8 cellular contexts compared by ENCODE assay signal in the genomic region with DNA sequence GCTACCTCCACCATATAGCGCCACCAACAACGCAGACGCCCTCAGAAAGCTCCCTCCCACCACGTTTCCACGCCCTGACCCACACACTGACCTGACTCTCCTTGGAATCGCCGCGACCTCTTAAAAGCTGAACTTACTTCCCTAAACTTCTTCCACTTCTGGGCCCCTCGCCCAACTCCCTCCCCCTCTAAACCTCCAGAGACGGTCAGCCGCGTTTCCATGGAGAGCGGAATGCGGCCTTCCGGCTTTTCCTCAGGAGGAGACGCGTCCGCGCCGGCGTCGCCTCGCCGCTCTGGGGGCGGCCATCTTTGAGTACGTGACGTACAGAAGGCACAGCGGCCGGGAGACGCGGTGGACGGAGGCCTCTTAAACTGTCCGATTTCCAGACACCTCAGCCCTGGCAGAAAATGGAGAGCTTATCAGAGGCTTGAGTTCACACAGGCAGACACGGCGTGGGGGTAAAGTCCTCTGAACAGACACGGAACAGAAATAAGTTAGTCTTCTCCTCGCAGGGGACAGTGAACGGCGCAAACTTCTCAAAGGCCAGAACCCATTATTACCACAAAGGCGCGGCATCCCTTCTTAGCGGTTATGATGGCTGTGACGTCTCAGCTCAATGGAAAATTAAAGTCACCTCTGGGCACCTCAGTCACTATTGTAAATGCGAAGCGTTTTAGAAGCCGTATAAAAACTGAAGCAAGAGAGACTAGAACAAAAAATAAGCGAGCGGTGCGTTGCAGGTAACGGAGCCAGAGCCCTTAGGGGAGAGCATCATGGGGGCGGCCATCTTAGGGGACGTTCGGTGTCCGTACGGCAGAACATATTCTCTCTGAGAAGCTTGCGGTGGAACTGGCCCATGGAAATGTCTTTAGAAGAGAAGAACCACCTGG. TPM values are rescaled to one million over a fixed set of nuclear protein-coding genes. Genes with fewer than 3 reads are reported as not detected.
A peak's percentile ranks its signal among the peaks of the same experiment; 100 is the strongest.
DNase-seq lines count a peak whose midpoint lies in the region; ATAC-seq and TF ChIP-seq lines count a peak whose summit lies in the region.

TSS of gene ZNF432 (minus strand) at position 235 of the 890 bp plus-strand sequence. CDS start 1,970 bp downstream, outside the sequence.

- peak within 1 kb of the TSS; percentile 100 for H3K27ac Mint-ChIP-seq in activated CD4-positive, alpha-beta T cell treated with anti-CD3 and anti-CD28 coated beads for 36 hours
- H3K27ac Mint-ChIP-seq in chondrocyte (ENCODE audit: unreplicated experiment): peak within 1 kb of the TSS; percentile 100

- ATAC-seq in GM18873 (IDR thresholded peaks at IDR 0.05; ENCODE audit: low FRiP score, unreplicated experiment) (peak; percentile 62), HG03135 (IDR thresholded peaks at IDR 0.05; ENCODE audit: unreplicated experiment) (peak; percentile 86)
- ATAC-seq in activated CD4-positive, alpha-beta T cell treated with anti-CD3 and anti-CD28 coated beads for 36 hours: peak; percentile 88

- intact Hi-C loops in activated CD4-positive, alpha-beta T cell treated with anti-CD3 and anti-CD28 coated beads for 36 hours (cut with DNase I, micrococcal nuclease): loop anchor here (1.0 to 5.0 kb wide), 9 partner anchors 21 to 913 kb away; partner anchors contain the start of genes ZNF614 (in 2 of the 2), ZNF350 (in 1 of the 2), ZNF613 (in 1 of the 2) and ZNF615 (in 1 of the 2)

- peaks cover 16% of the 10 kb centered on the region for H3K4me1 Mint-ChIP-seq in activated CD4-positive, alpha-beta T cell treated with anti-CD3 and anti-CD28 coated beads for 36 hours
- H3K4me1 Mint-ChIP-seq in chondrocyte (ENCODE audit: low read depth): peaks cover 18% of the 10 kb centered on the region

- peak; percentile 57 for DNase-seq in ACHN
- DNase-seq in NCI-H345 (lab: John Stamatoyannopoulos, UW): peak; percentile 87
- peak; percentile 88 for DNase-seq in activated CD4-positive, alpha-beta T cell treated with anti-CD3 and anti-CD28 coated beads for 36 hours
- peak; percentile 97 for DNase-seq in chondrocyte (ENCODE audit: low spot score)
- peak; percentile 55 for DNase-seq in kidney epithelial cell (ENCODE audit: low read depth)
- DNase-seq in stimulated activated CD4-positive, alpha-beta T cell treated with anti-CD3 and anti-CD28 coated beads, Interleukin-15, amount 100 ng/mL, for 24 hours: peak; percentile 87

- H3K4me3 ChIP-seq in kidney epithelial cell (ENCODE audit: low read depth, low read length): peak within 1 kb of the TSS; percentile 79

- H3K4me3 Mint-ChIP-seq in activated CD4-positive, alpha-beta T cell treated with anti-CD3 and anti-CD28 coated beads for 36 hours: peak within 1 kb of the TSS; percentile 94
- H3K4me3 Mint-ChIP-seq in chondrocyte (ENCODE audit: unreplicated experiment): peak within 1 kb of the TSS; percentile 99

- POLR2A ChIA-PET in activated CD4-positive, alpha-beta T cell treated with anti-CD3 and anti-CD28 coated beads for 36 hours (lab: Charles Lee): interaction anchor here (0.6 kb wide), 1 partner anchor 219 kb away, joined by 5 read pairs; no protein-coding TSS in a partner anchor

- H3K36me3 Mint-ChIP-seq in activated CD4-positive, alpha-beta T cell treated with anti-CD3 and anti-CD28 coated beads for 36 hours (ENCODE audit: low read depth): peaks cover 83% of the 10 kb centered on the region
- H3K36me3 Mint-ChIP-seq in chondrocyte (ENCODE audit: low read depth): peaks cover 38% of the 10 kb centered on the region

- no peaks in the 10 kb centered on the region for H3K27me3 Mint-ChIP-seq in activated CD4-positive, alpha-beta T cell treated with anti-CD3 and anti-CD28 coated beads for 36 hours
- H3K27me3 Mint-ChIP-seq in chondrocyte (ENCODE audit: low read depth): no peaks in the 10 kb centered on the region

- H3K36me3 ChIP-seq in kidney epithelial cell (ENCODE audit: control insufficient read depth, insufficient read depth, low read length): no peaks in the 10 kb centered on the region

- in situ Hi-C loops in ACHN (cut with HindIII; ENCODE audit: low pct_ligation_motif_present, low pct_unique_long_range_greater_than_20kb, low sequenced_read_pairs): no loop called here

- H3K27me3 ChIP-seq in kidney epithelial cell (ENCODE audit: control insufficient read depth, insufficient read depth, low read length): no peaks in the 10 kb centered on the region

- CTCF ChIA-PET in activated CD4-positive, alpha-beta T cell treated with anti-CD3 and anti-CD28 coated beads for 36 hours (lab: Charles Lee): no interaction called here

- TF ChIP-seq CTCF in chondrocyte (IDR thresholded peaks at IDR 0.05) (no peak), kidney epithelial cell (IDR thresholded peaks at IDR 0.05; ENCODE audit: insufficient read depth, low read length, poor library complexity, severe bottlenecking) (no peak)

- H3K9me3 Mint-ChIP-seq in activated CD4-positive, alpha-beta T cell treated with anti-CD3 and anti-CD28 coated beads for 36 hours (ENCODE audit: low read depth): peaks cover 34% of the 10 kb centered on the region
- H3K9me3 Mint-ChIP-seq in chondrocyte (ENCODE audit: low read depth): peaks cover 26% of the 10 kb centered on the region

RNA-seq across cellular contexts. Expression of gene ZNF432, which starts in this region (rescaled TPM):
- total RNA-seq in activated CD4-positive, alpha-beta T cell treated with anti-CD3 and anti-CD28 coated beads for 36 hours: 10 to 100 TPM; 11.5 to 12.8 TPM
- total RNA-seq in chondrocyte (9.7 to 22.2 TPM (median 10.0 TPM) in 3 replicates), kidney epithelial cell (4.3 and 4.7 TPM in 2 replicates)

Comparison
In these comparisons a context has a peak if more than half of its experiments do, and no peak if none do; other contexts are left out.
1. Peak in every context shown above with its lines: DNase-seq, ATAC-seq and H3K4me3 ChIP-seq.